Comparison of ENCODE assay signal across 12 cellular contexts in genomic region chr2:236731767-236732580, GRCh38.
DNase-seq lines count a peak whose midpoint lies in the region; FAIRE-seq and TF ChIP-seq lines count a peak whose summit lies in the region.
"Had no signal": no experiment of that assay in that cellular context is flagged by ENCODE, and none has a peak within 500 bp of the region (broad histone marks: within the 10 kb centered on the region; RNA-seq: fewer than 3 reads in every experiment).

No MANE protein-coding gene starts in this region.

- H3K27ac ChIP-seq in H1 (ENCODE audit: low read depth, low read length) (no peak overlapping the region), mesenchymal stem cell (ENCODE audit: low read length, poor library complexity, severe bottlenecking) (no peak overlapping the region), vagina (peak overlapping the region; percentile 60)

- TF ChIP-seq CTCF in H1 (IDR thresholded peaks at IDR 0.05; ENCODE audit: control extremely low read depth in 1 of 3, insufficient read depth in 1 of 3, low read depth in 1 of 3, low read length in 3 of 3) (no peak), vagina (IDR thresholded peaks at IDR 0.05) (no peak)

- H2AFZ ChIP-seq in H1 (ENCODE audit: low read length) = no peak overlapping the region
- no peak overlapping the region for H2AFZ ChIP-seq in mesenchymal stem cell (ENCODE audit: low read depth, low read length)

- H3K4me3 ChIP-seq in H1 (ENCODE audit: extremely low read depth in 1 of 4, insufficient read depth in 2 of 4, low read depth in 3 of 4, low read length in 4 of 4) (no peak overlapping the region), mesenchymal stem cell (ENCODE audit: insufficient read depth in 1 of 2, low read depth in 1 of 2, low read length in 2 of 2) (peak overlapping the region in 1 of 2 experiments; percentile 47), vagina (no peak overlapping the region)

- TF ChIP-seq POLR2A in H1 (IDR thresholded peaks at IDR 0.05; ENCODE audit: control extremely low read depth in 1 of 2, low read depth in 2 of 2, low read length in 2 of 2) (no peak), vagina (IDR thresholded peaks at IDR 0.05) (no peak)

- no peak for TF ChIP-seq EP300 in H1 (IDR thresholded peaks at IDR 0.05; ENCODE audit: borderline replicate concordance in 1 of 2, low read depth in 2 of 2, low read length in 2 of 2)

- H2BK20ac ChIP-seq in H1 (ENCODE audit: low read length) = no peak overlapping the region

- no peaks in the 10 kb centered on the region for H3K79me1 ChIP-seq in H1 (ENCODE audit: low read depth, low read length)
- no peaks in the 10 kb centered on the region for H3K79me1 ChIP-seq in mesenchymal stem cell (replicated peaks; ENCODE audit: low read length, poor library complexity, severe bottlenecking)

- CTCF ChIA-PET in H1 (lab: Charles Lee; ENCODE audit: partially characterized antibody) = interaction anchor here (0.7 to 0.8 kb wide), 2 partner anchors 383 to 422 kb away, joined by 3 read pairs; no protein-coding TSS in a partner anchor

- H3K9me3 ChIP-seq in H1 (ENCODE audit: insufficient read depth in 2 of 2, low read depth in 1 of 2, low read length in 1 of 2) (no peaks in the 10 kb centered on the region), mesenchymal stem cell (ENCODE audit: control insufficient read depth, low read length) (no peaks in the 10 kb centered on the region), vagina (no peaks in the 10 kb centered on the region)

- no peak for TF ChIP-seq RAD21 in H1 (IDR thresholded peaks at IDR 0.05 in 1 of 2, conservative IDR thresholded peaks at IDR 0.05 in 1 of 2; ENCODE audit: low read depth in 2 of 2, low read length in 2 of 2)

- H3K36me3 ChIP-seq in H1 (ENCODE audit: control insufficient read depth in 2 of 4, insufficient read depth in 4 of 4, low read length in 3 of 4) = no peaks in the 10 kb centered on the region
- H3K36me3 ChIP-seq in mesenchymal stem cell (ENCODE audit: control insufficient read depth in 1 of 2, insufficient read depth in 2 of 2, low read depth in 1 of 2, low read length in 2 of 2) = no peaks in the 10 kb centered on the region
- no peaks in the 10 kb centered on the region for H3K36me3 ChIP-seq in vagina

- H4K91ac ChIP-seq in H1 (replicated peaks; ENCODE audit: insufficient read length, low read length) (no peak overlapping the region), mesenchymal stem cell (ENCODE audit: low read length) (no peak overlapping the region)

- H3K4me2 ChIP-seq in H1 (ENCODE audit: insufficient read depth in 1 of 2, low read depth in 2 of 2, low read length in 2 of 2) = no peak overlapping the region
- H3K4me2 ChIP-seq in mesenchymal stem cell (ENCODE audit: low read length, poor library complexity, severe bottlenecking) = no peak overlapping the region

- intact Hi-C loops in vagina (cut with DNase I) = loop anchor here (10.0 kb wide), 1 partner anchor 157 kb away; no protein-coding TSS in a partner anchor

- H4K20me1 ChIP-seq in H1 (replicated peaks in 1 of 2; ENCODE audit: control insufficient read depth in 1 of 2, insufficient read depth in 2 of 2, low read length in 2 of 2) = no peaks in the 10 kb centered on the region

- peak; percentile 51 for DNase-seq in NCI-H2196 (lab: John Stamatoyannopoulos, UW; ENCODE audit: unreplicated experiment)
- DNase-seq in NCI-H2196 treated with DMSO at 0.1 percent for 48 hours (lab: John Stamatoyannopoulos, UW; ENCODE audit: unreplicated experiment) = no peak
- DNase-seq in H1 (ENCODE audit: low read depth in 1 of 2, low spot score in 2 of 2) = no peak
- DNase-seq in mesenchymal stem cell = peak; percentile 84
- peak in 1 of 2 donors; percentile 96 for DNase-seq in vagina (ENCODE audit: extremely low spot score in 2 of 2)
- no peak for DNase-seq in activated gamma-delta T cell (lab: John Stamatoyannopoulos, UW)
- DNase-seq in T-helper 9 cell = no peak
- no peak for DNase-seq in NCI-H1436 (lab: John Stamatoyannopoulos, UW)
- DNase-seq: activated T-cell treated with anti-CD3 and anti-CD28 coated beads, Interleukin-2, amount 50 U/mL, for 1 hour; foreskin melanocyte; stimulated activated CD4-positive, alpha-beta T cell treated with anti-CD3 and anti-CD28 coated beads, Interleukin-12 subunit alpha, Interleukin-12 subunit beta, amount 100 ng/mL, for 4 hours had no signal

- H3K14ac ChIP-seq in H1 (ENCODE audit: insufficient read length) = no peak overlapping the region
- no peak overlapping the region for H3K14ac ChIP-seq in mesenchymal stem cell (ENCODE audit: low read length in 2 of 2)

- H3K23ac ChIP-seq in H1 (ENCODE audit: insufficient read length) (no peak overlapping the region), mesenchymal stem cell (ENCODE audit: low read length in 2 of 2) (no peak overlapping the region)

- H3K23me2 ChIP-seq in H1 (ENCODE audit: low read depth, low read length) = no peaks in the 10 kb centered on the region

- H2BK15ac ChIP-seq in H1 (ENCODE audit: low read length) = 0 out of 2 replicates have a peak overlapping the region, but pooled peaks have one; percentile 72
- H2BK15ac ChIP-seq in mesenchymal stem cell (ENCODE audit: low read depth, poor library complexity, severe bottlenecking) = peak overlapping the region; percentile 17

- no peak overlapping the region for H2BK120ac ChIP-seq in H1 (replicated peaks; ENCODE audit: low read depth, low read length)
- no peak overlapping the region for H2BK120ac ChIP-seq in mesenchymal stem cell (ENCODE audit: low read depth, low read length)

- no peaks in the 10 kb centered on the region for H3K4me1 ChIP-seq in H1 (replicated peaks in 1 of 4; ENCODE audit: control insufficient read depth in 3 of 4, insufficient read depth in 4 of 4, low read length in 3 of 4)
- H3K4me1 ChIP-seq in mesenchymal stem cell (ENCODE audit: control insufficient read depth, insufficient read depth, low read depth, low read length) = peaks cover 10% of the 10 kb centered on the region
- peaks cover 17% of the 10 kb centered on the region for H3K4me1 ChIP-seq in vagina

- H3K4ac ChIP-seq in H1 (replicated peaks; ENCODE audit: insufficient read length, low read depth, low read length) = no peak overlapping the region
- H3K4ac ChIP-seq in mesenchymal stem cell (ENCODE audit: low read depth in 1 of 2, low read length in 2 of 2) = peak overlapping the region in 1 of 2 experiments; percentile 11

- no peaks in the 10 kb centered on the region for H3K27me3 ChIP-seq in H1 (replicated peaks in 1 of 4; ENCODE audit: control insufficient read depth in 3 of 4, extremely low read depth in 1 of 4, insufficient read depth in 3 of 4, low read length in 3 of 4)
- peaks cover 0 to 8% of the 10 kb centered on the region in 2 experiments for H3K27me3 ChIP-seq in mesenchymal stem cell (ENCODE audit: control insufficient read depth in 1 of 2, insufficient read depth in 1 of 2, low read length in 2 of 2)
- H3K27me3 ChIP-seq in vagina = no peaks in the 10 kb centered on the region

- H4K5ac ChIP-seq in H1 (ENCODE audit: insufficient read length, low read depth, low read length) = no peak overlapping the region

- POLR2A ChIA-PET in H1 (lab: Charles Lee; ENCODE audit: partially characterized antibody) = no interaction called here

- FAIRE-seq in H1 (lab: Jason Lieb, UNC) = no peak
- FAIRE-seq: A204.1 had no signal

- no peak overlapping the region for H3K56ac ChIP-seq in H1 (replicated peaks; ENCODE audit: insufficient read length, low read depth, low read length)

- no peaks in the 10 kb centered on the region for H3K79me2 ChIP-seq in H1 (ENCODE audit: control insufficient read depth in 1 of 2, insufficient read depth in 2 of 2, low read length in 2 of 2)

- H3K18ac ChIP-seq in H1 (ENCODE audit: extremely low read depth, low read length) (no peak overlapping the region), mesenchymal stem cell (ENCODE audit: low read depth in 1 of 2, low read length in 2 of 2) (peak overlapping the region in 1 of 2 experiments; percentile 63)

- H4K8ac ChIP-seq in H1 (ENCODE audit: extremely low read depth, insufficient read depth, low read length) (no peak overlapping the region), mesenchymal stem cell (ENCODE audit: low read length) (no peak overlapping the region)

- H2BK12ac ChIP-seq in H1 (ENCODE audit: low read depth, low read length) (no peak overlapping the region), mesenchymal stem cell (ENCODE audit: low read length in 2 of 2) (peak overlapping the region in 1 of 2 experiments; percentile 38)

- H2AK5ac ChIP-seq in H1 (ENCODE audit: low read depth, low read length) (no peak overlapping the region), mesenchymal stem cell (ENCODE audit: low read length, severe bottlenecking) (no peak overlapping the region)

- H3K9ac ChIP-seq in H1 (replicated peaks in 1 of 4; ENCODE audit: extremely low read depth in 1 of 4, low read depth in 3 of 4, low read length in 3 of 4) (no peak overlapping the region), mesenchymal stem cell (ENCODE audit: low read length) (peak overlapping the region; percentile 72)

- 91% methylated on average over 12 of the region's 12 CpGs; no CpG with 5 or more reads in 1 of the 2 experiments for WGBS in H1 (ENCODE audit: extremely low coverage in 1 of 2, insufficient coverage in 1 of 2, insufficient read length in 1 of 2, insufficient replicate concordance in 2 of 2, low coverage in 1 of 2, low lambda C conversion rate in 2 of 2, missing lambda C conversion rate in 1 of 2), 2 experiments
- WGBS in mesenchymal stem cell = 71% methylated on average over 12 of the region's 12 CpGs

- no peak overlapping the region for H2BK5ac ChIP-seq in H1 (ENCODE audit: low read depth, low read length)
- no peak overlapping the region for H2BK5ac ChIP-seq in mesenchymal stem cell (ENCODE audit: low read depth, low read length, poor library complexity, severe bottlenecking)

Comparison
In these comparisons a context has a peak if more than half of its experiments do, and no peak if none do; other contexts are left out.
1. DNase-seq: peak in NCI-H2196 (single experiment) and mesenchymal stem cell (single experiment); none in NCI-H2196 treated with DMSO at 0.1 percent for 48 hours (single experiment), H1 (0 of 2), activated gamma-delta T cell (single experiment), T-helper 9 cell (single experiment) and NCI-H1436 (single experiment).